Comparison of ENCODE assay signal across 8 cellular contexts in the genomic region with DNA sequence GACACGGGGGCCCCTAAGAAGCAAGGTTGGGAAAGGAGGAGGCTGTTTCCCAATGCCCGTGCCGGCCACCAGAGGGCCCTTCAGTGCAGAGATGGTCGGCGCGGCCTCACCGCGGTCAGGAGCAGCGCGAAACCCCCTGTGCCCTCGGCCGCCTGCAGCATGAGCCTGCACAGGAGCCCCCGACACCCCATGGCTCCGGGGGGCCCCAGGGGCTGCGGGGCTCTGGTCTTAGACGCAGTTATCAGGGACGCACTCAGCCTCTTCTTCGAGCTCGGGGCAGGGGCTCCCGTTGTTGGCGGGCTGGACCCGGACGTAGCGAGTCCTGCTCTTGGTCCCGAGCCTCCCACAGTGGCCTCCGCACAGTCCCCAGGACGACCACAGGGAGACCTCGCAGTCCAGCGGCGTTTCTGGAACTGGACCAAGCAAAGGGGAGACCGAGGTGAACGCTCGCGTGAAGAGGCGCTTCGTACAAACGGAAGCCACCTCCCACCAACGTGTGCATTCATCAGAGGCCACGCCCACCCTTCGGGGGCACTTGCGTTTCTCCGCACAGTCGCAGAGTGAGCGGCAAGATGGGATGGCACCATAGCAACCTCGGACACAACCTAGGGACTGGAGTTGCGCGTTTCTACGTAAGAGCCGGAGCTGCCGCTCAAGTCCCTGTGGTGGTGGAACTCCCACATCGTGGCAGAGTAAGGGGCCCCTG. TPM values are rescaled to one million over a fixed set of nuclear protein-coding genes. Genes with fewer than 3 reads are reported as not detected.
DNase-seq lines count a peak whose midpoint lies in the region; ATAC-seq and TF ChIP-seq lines count a peak whose summit lies in the region.

No MANE protein-coding gene starts in this region.

- TF ChIP-seq CTCF in activated B cell treated with CpG ODN at 0.5 μM for 24 hours (IDR thresholded peaks at IDR 0.05), result peak; percentile 69

- peaks cover 7% of the 10 kb centered on the region for H3K9me3 Mint-ChIP-seq in activated B cell treated with CpG ODN at 0.5 μM for 24 hours
- no peaks in the 10 kb centered on the region for H3K9me3 Mint-ChIP-seq in central memory CD8-positive, alpha-beta T cell

- CTCF ChIA-PET in activated B cell treated with CpG ODN at 0.5 μM for 24 hours (lab: Charles Lee), result interaction anchor here (0.7 to 3.5 kb wide), 12 partner anchors 16 to 119 kb away, joined by 3 to 44 read pairs (median 3); a partner anchor contains a TSS

- peak; percentile 67 for DNase-seq in A172 (ENCODE audit: low spot score)
- DNase-seq in NCI-H2227 treated with DMSO at 0.1 percent for 48 hours (lab: John Stamatoyannopoulos, UW), result peak; percentile 21
- peak; percentile 79 for DNase-seq in activated B cell treated with CpG ODN at 0.5 μM for 24 hours
- peak; percentile 79 to 83 for DNase-seq in central memory CD8-positive, alpha-beta T cell (ENCODE audit: low spot score in 2 of 2)
- peak; percentile 42 for DNase-seq in kidney glomerular epithelial cell (lab: John Stamatoyannopoulos, UW)
- peak; percentile 65 to 69 for DNase-seq in stimulated activated CD4-positive, alpha-beta T cell treated with anti-CD3 and anti-CD28 coated beads, Interleukin-1b, Interleukin-23, amount 100 ng/mL, for 1 hour (ENCODE audit: low read depth in 2 of 2)

- H3K4me1 Mint-ChIP-seq in activated B cell treated with CpG ODN at 0.5 μM for 24 hours, result peaks cover 57% of the 10 kb centered on the region
- H3K4me1 Mint-ChIP-seq in central memory CD8-positive, alpha-beta T cell, result peaks cover 37% of the 10 kb centered on the region

- POLR2A ChIA-PET in activated B cell treated with CpG ODN at 0.5 μM for 24 hours (lab: Charles Lee), result interaction anchor here (0.6 to 1.9 kb wide), 5 partner anchors 17 to 101 kb away, joined by 3 to 9 read pairs (median 4); a partner anchor contains a TSS

- intact Hi-C loops in activated B cell treated with CpG ODN at 0.5 μM for 24 hours (cut with micrococcal nuclease), result loop anchor here (1.0 kb wide), 9 partner anchors 17 to 184 kb away; a partner anchor contains a TSS

- H3K27me3 Mint-ChIP-seq in activated B cell treated with CpG ODN at 0.5 μM for 24 hours, result peaks cover 2% of the 10 kb centered on the region
- no peaks in the 10 kb centered on the region for H3K27me3 Mint-ChIP-seq in central memory CD8-positive, alpha-beta T cell

- peak overlapping the region; percentile 86 for H3K4me3 Mint-ChIP-seq in activated B cell treated with CpG ODN at 0.5 μM for 24 hours
- H3K4me3 Mint-ChIP-seq in central memory CD8-positive, alpha-beta T cell, result peak overlapping the region; percentile 88

- peaks cover 3% of the 10 kb centered on the region for H3K36me3 Mint-ChIP-seq in activated B cell treated with CpG ODN at 0.5 μM for 24 hours (ENCODE audit: low read depth)
- peaks cover 24% of the 10 kb centered on the region for H3K36me3 Mint-ChIP-seq in central memory CD8-positive, alpha-beta T cell (ENCODE audit: insufficient read depth)

- peak overlapping the region; percentile 80 for H3K27ac Mint-ChIP-seq in activated B cell treated with CpG ODN at 0.5 μM for 24 hours
- peak overlapping the region; percentile 88 for H3K27ac Mint-ChIP-seq in central memory CD8-positive, alpha-beta T cell (ENCODE audit: low read depth)

- peak; percentile 69 for ATAC-seq in GM18858 (IDR thresholded peaks at IDR 0.05; ENCODE audit: unreplicated experiment)
- ATAC-seq in HG03095 (IDR thresholded peaks at IDR 0.05; ENCODE audit: unreplicated experiment), result peak; percentile 70
- ATAC-seq in activated B cell treated with CpG ODN at 0.5 μM for 24 hours (ENCODE audit: low read depth), result peak; percentile 88
- peak; percentile 86 for ATAC-seq in central memory CD8-positive, alpha-beta T cell (replicated peaks; ENCODE audit: extremely low read depth, poor library complexity, severe bottlenecking)

RNA-seq across cellular contexts. Expression of a gene that starts 5.0 kb away (rescaled TPM):
- total RNA-seq in A172 (2014; rRNA removed; shearing (Covaris generic)), result 7.6 and 16.2 TPM in 2 replicates
- 2.2 and 3.4 TPM in 2 replicates for total RNA-seq in activated B cell treated with CpG ODN at 0.5 μM for 24 hours

RNA-seq across cellular contexts. Expression of a gene that starts 54.0 kb away (rescaled TPM):
- total RNA-seq in A172 (2014; rRNA removed; shearing (Covaris generic)), result not detected in 2 replicates
- 2.1 and 2.4 TPM in 2 replicates for total RNA-seq in activated B cell treated with CpG ODN at 0.5 μM for 24 hours

Comparison
In these comparisons a context has a peak if more than half of its experiments do, and no peak if none do; other contexts are left out.
1. Peak in every context shown above with its lines: DNase-seq and ATAC-seq.
2. DNase-seq: peak in every context shown above with its lines; median percentile 81 in central memory CD8-positive, alpha-beta T cell; 79 in activated B cell treated with CpG ODN at 0.5 μM for 24 hours; 67 in A172; 67 in stimulated activated CD4-positive, alpha-beta T cell treated with anti-CD3 and anti-CD28 coated beads, Interleukin-1b, Interleukin-23, amount 100 ng/mL, for 1 hour; 42 in kidney glomerular epithelial cell; 21 in NCI-H2227 treated with DMSO at 0.1 percent for 48 hours.